Comparison of ENCODE assay signal across 9 cellular contexts in the genomic region with DNA sequence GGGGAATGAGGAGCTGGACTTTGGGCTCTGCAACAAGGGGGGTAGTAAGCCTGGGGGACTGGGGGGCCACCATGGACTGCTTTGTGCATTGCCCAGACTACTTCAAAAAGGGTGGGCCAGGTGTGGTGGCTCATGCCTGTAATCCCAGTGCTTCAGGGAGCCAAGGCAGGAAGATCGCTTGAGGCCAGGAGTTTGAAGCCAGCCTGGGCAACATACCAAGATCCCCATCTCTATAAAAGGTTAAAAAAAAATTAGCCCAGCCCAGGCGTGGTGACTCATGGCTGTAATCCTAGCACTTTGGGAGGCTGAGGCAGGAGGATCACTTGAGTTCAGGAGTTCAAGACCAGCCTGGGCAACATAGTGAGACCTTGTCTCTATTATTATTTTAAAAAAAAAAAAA. TPM values are rescaled to one million over a fixed set of nuclear protein-coding genes. Genes with fewer than 3 reads are reported as not detected.
DNase-seq lines count a peak whose midpoint lies in the region; ATAC-seq and TF ChIP-seq lines count a peak whose summit lies in the region.
"Not testable (repeated sequence)": the region's sequence is repeated elsewhere in the genome, so short reads cannot be mapped to it uniquely, and the experiment has no call there.
"Had no signal": no experiment of that assay in that cellular context is flagged by ENCODE, and none has a peak within 500 bp of the region (broad histone marks: within the 10 kb centered on the region; RNA-seq: fewer than 3 reads in every experiment).

No MANE protein-coding gene starts in this region.

- H3K27ac Mint-ChIP-seq in activated T-helper 17 cell treated with anti-CD3 and anti-CD28 coated beads, Interleukin-2, amount 50 U/mL, for 72 hours: peak overlapping the region; percentile 81
- H3K27ac Mint-ChIP-seq in naive B cell: peak overlapping the region; percentile 32 to 94 (median 78)
- H3K27ac Mint-ChIP-seq in stimulated activated memory B cell treated with anti-CD40 and anti-IgM and Interleukin-4, amounts not matched to agents 10 μg/mL and 1 μg/mL and 100 μg/mL, for 72 hours: peak overlapping the region; percentile 90

- not testable (repeated sequence) for H3K9me2 ChIP-seq in hepatocyte (replicated peaks; ENCODE audit: insufficient read depth)

- peaks cover 21% of the 10 kb centered on the region for H3K4me1 Mint-ChIP-seq in activated T-helper 17 cell treated with anti-CD3 and anti-CD28 coated beads, Interleukin-2, amount 50 U/mL, for 72 hours
- peaks cover 32 to 67% (median 55%) of the 10 kb centered on the region in 3 donors for H3K4me1 Mint-ChIP-seq in naive B cell
- H3K4me1 Mint-ChIP-seq in stimulated activated memory B cell treated with anti-CD40 and anti-IgM and Interleukin-4, amounts not matched to agents 10 μg/mL and 1 μg/mL and 100 μg/mL, for 72 hours: peaks cover 76% of the 10 kb centered on the region

- not testable (repeated sequence) for DNase-seq in HAP-1 (ENCODE audit: low spot score in 2 of 2); Panc1 (ENCODE audit: low read depth, low spot score); hepatocyte (ENCODE audit: low spot score); naive B cell

- H3K4me3 Mint-ChIP-seq in activated T-helper 17 cell treated with anti-CD3 and anti-CD28 coated beads, Interleukin-2, amount 50 U/mL, for 72 hours: peak overlapping the region; percentile 78
- H3K4me3 Mint-ChIP-seq in naive B cell: peak overlapping the region; percentile 88 to 95 (median 92)
- H3K4me3 Mint-ChIP-seq in stimulated activated memory B cell treated with anti-CD40 and anti-IgM and Interleukin-4, amounts not matched to agents 10 μg/mL and 1 μg/mL and 100 μg/mL, for 72 hours: peak overlapping the region; percentile 88

- TF ChIP-seq CTCF in Panc1 (IDR thresholded peaks at IDR 0.05); hepatocyte (IDR thresholded peaks at IDR 0.05; ENCODE audit: poor library complexity): not testable (repeated sequence)

- H3K9me3 Mint-ChIP-seq in activated T-helper 17 cell treated with anti-CD3 and anti-CD28 coated beads, Interleukin-2, amount 50 U/mL, for 72 hours; naive B cell; stimulated activated memory B cell treated with anti-CD40 and anti-IgM and Interleukin-4, amounts not matched to agents 10 μg/mL and 1 μg/mL and 100 μg/mL, for 72 hours: not testable (repeated sequence)

- POLR2A ChIA-PET in Panc1 (lab: Charles Lee): interaction anchor here (0.6 kb wide), 1 partner anchor 907 kb away, joined by 4 read pairs; no protein-coding TSS in a partner anchor

- 88% methylated on average over 2 of the region's 2 CpGs for WGBS in hepatocyte (ENCODE audit: low lambda C conversion rate, missing lambda C conversion rate)

- not testable (repeated sequence) for ATAC-seq in Panc1; activated T-helper 17 cell treated with anti-CD3 and anti-CD28 coated beads, Interleukin-2, amount 50 U/mL, for 72 hours (replicated peaks); naive B cell (ENCODE audit: low read depth in 2 of 2); stimulated activated memory B cell treated with anti-CD40 and anti-IgM and Interleukin-4, amounts not matched to agents 10 μg/mL and 1 μg/mL and 100 μg/mL, for 72 hours

- peak overlapping the region; percentile 65 to 96 for H3K9ac ChIP-seq in duodenal mucosa (ENCODE audit: low read depth in 1 of 2, low read length in 2 of 2)

- CTCF ChIA-PET in Panc1 (lab: Charles Lee): interaction anchor here (0.6 kb wide), 3 partner anchors 27 to 169 kb away, joined by 3 to 4 read pairs (median 3); no protein-coding TSS in a partner anchor

- not testable (repeated sequence) for H3K27me3 Mint-ChIP-seq in activated T-helper 17 cell treated with anti-CD3 and anti-CD28 coated beads, Interleukin-2, amount 50 U/mL, for 72 hours; naive B cell; stimulated activated memory B cell treated with anti-CD40 and anti-IgM and Interleukin-4, amounts not matched to agents 10 μg/mL and 1 μg/mL and 100 μg/mL, for 72 hours

- H3K27ac ChIP-seq in ACC112 (ENCODE audit: low read depth, low read length); duodenal mucosa (ENCODE audit: low read depth, low read length): not testable (repeated sequence)
- H3K27ac ChIP-seq in Panc1 (ENCODE audit: low read length) (peak overlapping the region; percentile 89), hepatocyte (peak overlapping the region; percentile 98)

- in situ Hi-C loops in HAP-1 (cut with MboI; ENCODE audit: low sequenced_read_pairs); Panc1 (cut with HindIII; ENCODE audit: low pct_unique_long_range_greater_than_20kb, low sequenced_read_pairs): not testable (repeated sequence)

- H3K36me3 Mint-ChIP-seq in activated T-helper 17 cell treated with anti-CD3 and anti-CD28 coated beads, Interleukin-2, amount 50 U/mL, for 72 hours (ENCODE audit: low read depth): peaks cover 16% of the 10 kb centered on the region
- H3K36me3 Mint-ChIP-seq in naive B cell; stimulated activated memory B cell treated with anti-CD40 and anti-IgM and Interleukin-4, amounts not matched to agents 10 μg/mL and 1 μg/mL and 100 μg/mL, for 72 hours: not testable (repeated sequence)

- H3K79me2 ChIP-seq in ACC112 (ENCODE audit: control insufficient read depth, insufficient read depth, low read length, unreplicated experiment): not testable (repeated sequence)
- peaks cover 37% of the 10 kb centered on the region for H3K79me2 ChIP-seq in hepatocyte

- not testable (repeated sequence) for H4K20me1 ChIP-seq in hepatocyte (ENCODE audit: insufficient read depth, poor library complexity, severe bottlenecking)

- peaks cover 12% of the 10 kb centered on the region for H3K4me1 ChIP-seq in ACC112 (ENCODE audit: control insufficient read depth, insufficient read depth, low read length, unreplicated experiment)
- peaks cover 10% of the 10 kb centered on the region for H3K4me1 ChIP-seq in HAP-1
- H3K4me1 ChIP-seq in Panc1 (ENCODE audit: control insufficient read depth, insufficient read depth, low read length): peaks cover 43% of the 10 kb centered on the region
- peaks cover 26 to 30% of the 10 kb centered on the region in 2 donors for H3K4me1 ChIP-seq in duodenal mucosa (ENCODE audit: control insufficient read depth in 1 of 2, insufficient read depth in 2 of 2, low read length in 2 of 2)
- not testable (repeated sequence) for H3K4me1 ChIP-seq in hepatocyte (ENCODE audit: insufficient read depth)

- not testable (repeated sequence) for H2AFZ ChIP-seq in ACC112 (ENCODE audit: low read length, unreplicated experiment); hepatocyte

- not testable (repeated sequence) for H3K27me3 ChIP-seq in ACC112 (ENCODE audit: insufficient read depth, low read length); HAP-1 (ENCODE audit: low read depth); Panc1 (ENCODE audit: control insufficient read depth, insufficient read depth, low read length); duodenal mucosa (ENCODE audit: control insufficient read depth in 1 of 2, insufficient read depth in 2 of 2, low read length in 2 of 2); hepatocyte

- not testable (repeated sequence) for H3K36me3 ChIP-seq in ACC112 (ENCODE audit: insufficient read depth, low read length); HAP-1 (replicated peaks); Panc1 (ENCODE audit: control insufficient read depth, insufficient read depth, low read length); duodenal mucosa (ENCODE audit: control insufficient read depth in 1 of 2, insufficient read depth in 2 of 2, low read length in 2 of 2); hepatocyte (replicated peaks; ENCODE audit: insufficient read depth, low read depth)

- H3K9me3 ChIP-seq in HAP-1; Panc1 (ENCODE audit: control insufficient read depth, insufficient read depth, low read depth, low read length); duodenal mucosa (ENCODE audit: control insufficient read depth in 1 of 2, low read length in 2 of 2); hepatocyte (ENCODE audit: low read depth): not testable (repeated sequence)

- peak overlapping the region; percentile 88 for H3K4me2 ChIP-seq in hepatocyte

- BruUV-seq in Panc1 (replicated peaks; lab: Mats Ljungman, UMichigan): TSS peak; percentile 87

- H3K4me3 ChIP-seq in ACC112 (ENCODE audit: low read depth, low read length) (0 out of 2 replicates have a peak overlapping the region, but pooled peaks have one; percentile 76), HAP-1 (peak overlapping the region; percentile 66), Panc1 (ENCODE audit: low read depth in 2 of 2, low read length in 2 of 2) (peak overlapping the region; percentile 54 to 55), duodenal mucosa (ENCODE audit: low read depth in 1 of 2, low read length in 2 of 2) (peak overlapping the region; percentile 69 to 88)
- H3K4me3 ChIP-seq in hepatocyte: not testable (repeated sequence)

- intact Hi-C loops in Panc1 (cut with micrococcal nuclease; ENCODE audit: unreplicated experiment): not testable (repeated sequence)

RNA-seq across cellular contexts. Expression of a gene that starts 3.5 kb away (rescaled TPM):
- total RNA-seq in Panc1 (2021; ENCODE audit: unreplicated experiment) (65.0 TPM), hepatocyte (40.9 and 43.2 TPM in 2 replicates)
- 100 TPM for polyA plus RNA-seq in Panc1 (2012; ENCODE audit: insufficient read length)
- 10 to 100 TPM; 30.0 to 83.0 TPM for total RNA-seq in activated T-helper 17 cell treated with anti-CD3 and anti-CD28 coated beads, Interleukin-2, amount 50 U/mL, for 72 hours
- polyA plus RNA-seq in hepatocyte (93.7 and 107 TPM in 2 replicates), naive B cell (ENCODE audit: low read depth in 6 of 6) (100 to 1,000 TPM; 183 to 250 (median 221) TPM)

RNA-seq across cellular contexts. Expression of a gene that starts 10.4 kb away (rescaled TPM):
- total RNA-seq in Panc1 (2021; ENCODE audit: unreplicated experiment) (not detected), hepatocyte (not detected in 2 replicates)
- 0.70 TPM for polyA plus RNA-seq in Panc1 (2012; ENCODE audit: insufficient read length)
- total RNA-seq in activated T-helper 17 cell treated with anti-CD3 and anti-CD28 coated beads, Interleukin-2, amount 50 U/mL, for 72 hours: 1 to 10 TPM in 1 of 2 donors, under 1 TPM in 1; 0.32 to 2.2 TPM
- polyA plus RNA-seq in hepatocyte (not detected in 2 replicates), naive B cell (ENCODE audit: low read depth in 6 of 6) (1 to 10 TPM in 5 of 6 donors, not detected in 1; 1.5 to 6.8 (median 2.1) TPM)

RNA-seq across cellular contexts. Expression of a gene that starts 13.0 kb away (rescaled TPM):
- total RNA-seq in Panc1 (2021; ENCODE audit: unreplicated experiment) (not detected), hepatocyte (not detected in 2 replicates)
- polyA plus RNA-seq in Panc1 (2012; ENCODE audit: insufficient read length): not detected
- not detected for total RNA-seq in activated T-helper 17 cell treated with anti-CD3 and anti-CD28 coated beads, Interleukin-2, amount 50 U/mL, for 72 hours
- polyA plus RNA-seq in hepatocyte (not detected in 2 replicates), naive B cell (ENCODE audit: low read depth in 6 of 6) (1 to 10 TPM in 5 of 6 donors, not detected in 1; 1.1 to 2.5 (median 1.7) TPM)
- total RNA-seq: pulmonary artery endothelial cell had no signal

RNA-seq across cellular contexts. Expression of a gene that starts 17.3 kb away (rescaled TPM):
- total RNA-seq in Panc1 (2021; ENCODE audit: unreplicated experiment) (87.8 TPM), hepatocyte (35.3 and 50.7 TPM in 2 replicates)
- polyA plus RNA-seq in Panc1 (2012; ENCODE audit: insufficient read length): 178 TPM
- total RNA-seq in activated T-helper 17 cell treated with anti-CD3 and anti-CD28 coated beads, Interleukin-2, amount 50 U/mL, for 72 hours: 100 to 1,000 TPM; 152 to 186 TPM
- polyA plus RNA-seq in hepatocyte (44.0 and 45.2 TPM in 2 replicates), naive B cell (ENCODE audit: low read depth in 6 of 6) (100 to 1,000 TPM in 4 of 6 donors, 10 to 100 TPM in 2; 86.8 to 149 (median 120) TPM)

RNA-seq across cellular contexts. Expression of a gene that starts 22.3 kb away (rescaled TPM):
- 158 TPM for total RNA-seq in Panc1 (2021; ENCODE audit: unreplicated experiment)
- polyA plus RNA-seq in Panc1 (2012; ENCODE audit: insufficient read length): 244 TPM
- total RNA-seq in activated T-helper 17 cell treated with anti-CD3 and anti-CD28 coated beads, Interleukin-2, amount 50 U/mL, for 72 hours: 100 to 1,000 TPM; 303 to 326 TPM
- 104 and 118 TPM in 2 replicates for total RNA-seq in hepatocyte
- polyA plus RNA-seq in hepatocyte: 150 and 152 TPM in 2 replicates
- 1 to 10 TPM; 6.5 to 9.9 (median 8.7) TPM for polyA plus RNA-seq in naive B cell (ENCODE audit: low read depth in 6 of 6)
